ENCODE assay signal across 26 cellular contexts in the genomic region with DNA sequence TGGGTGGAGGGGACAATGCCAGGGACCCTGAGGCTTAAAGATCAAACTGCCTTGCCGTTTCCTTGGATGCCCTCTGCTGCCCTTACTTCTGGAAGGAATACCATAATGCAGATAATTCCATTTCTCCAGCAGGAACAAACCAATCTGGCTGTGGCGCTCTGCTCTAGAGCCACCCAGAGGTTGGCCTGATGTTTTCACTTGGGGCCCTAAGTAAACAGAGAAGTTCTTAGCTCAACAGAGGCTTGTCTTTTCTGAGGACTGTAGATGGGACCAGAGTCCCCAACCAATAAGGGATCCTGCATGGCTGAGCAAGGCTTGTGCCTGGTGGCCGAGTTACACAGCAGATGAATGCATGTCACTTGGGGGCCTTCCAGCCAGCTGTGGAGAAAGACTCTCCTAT.
"Had no signal": no experiment of that assay in that cellular context is flagged by ENCODE, and none has a peak within 500 bp of the region (broad histone marks: within the 10 kb centered on the region; RNA-seq: fewer than 3 reads in every experiment).

No MANE protein-coding gene starts in this region.

- H3K27me3 ChIP-seq: adrenal gland had no signal

- H3K4me1 ChIP-seq: SJSA1 had no signal

- H3K36me3 Mint-ChIP-seq: activated naive CD8-positive, alpha-beta T cell treated with anti-CD3 and anti-CD28 coated beads, Interleukin-2, amount 10 ng/mL, durations not matched to agents 7 days and 5 days had no signal

- H3K9me3 ChIP-seq: adrenal gland, SJSA1 had no signal

- H3K4me3 Mint-ChIP-seq: activated CD4-positive, alpha-beta memory T cell treated with anti-CD3 and anti-CD28 coated beads, Interleukin-2, amount 10 ng/mL, durations not matched to agents 7 days and 5 days; activated CD4-positive, alpha-beta T cell treated with anti-CD3 and anti-CD28 coated beads for 36 hours; activated naive CD4-positive, alpha-beta T cell treated with anti-CD3 and anti-CD28 coated beads for 36 hours; activated naive CD8-positive, alpha-beta T cell treated with anti-CD3 and anti-CD28 coated beads, Interleukin-2, amount 10 ng/mL, durations not matched to agents 7 days and 5 days; activated T-helper 17 cell treated with anti-CD3 and anti-CD28 coated beads, Interleukin-2, amount 50 U/mL, for 72 hours had no signal

- H3K9me3 Mint-ChIP-seq: activated CD4-positive, alpha-beta memory T cell treated with anti-CD3 and anti-CD28 coated beads, Interleukin-2, amount 10 ng/mL, durations not matched to agents 7 days and 5 days; activated naive CD4-positive, alpha-beta T cell treated with anti-CD3 and anti-CD28 coated beads for 36 hours; activated naive CD8-positive, alpha-beta T cell treated with anti-CD3 and anti-CD28 coated beads, Interleukin-2, amount 10 ng/mL, durations not matched to agents 7 days and 5 days had no signal

- H3K4me3 ChIP-seq: adrenal gland, SJSA1 had no signal

- ATAC-seq: activated CD4-positive, alpha-beta T cell treated with anti-CD3 and anti-CD28 coated beads for 36 hours; activated T-helper 17 cell treated with anti-CD3 and anti-CD28 coated beads, Interleukin-2, amount 50 U/mL, for 72 hours; PC-3 had no signal

- H3K4me1 Mint-ChIP-seq: activated CD4-positive, alpha-beta T cell treated with anti-CD3 and anti-CD28 coated beads for 36 hours; activated naive CD8-positive, alpha-beta T cell treated with anti-CD3 and anti-CD28 coated beads, Interleukin-2, amount 10 ng/mL, durations not matched to agents 7 days and 5 days; activated T-helper 17 cell treated with anti-CD3 and anti-CD28 coated beads, Interleukin-2, amount 50 U/mL, for 72 hours had no signal

- H3K27ac ChIP-seq: adrenal gland, SJSA1, WERI-Rb-1 had no signal

- H3K27ac Mint-ChIP-seq: activated CD4-positive, alpha-beta memory T cell treated with anti-CD3 and anti-CD28 coated beads, Interleukin-2, amount 10 ng/mL, durations not matched to agents 7 days and 5 days; activated CD4-positive, alpha-beta T cell treated with anti-CD3 and anti-CD28 coated beads for 36 hours; activated naive CD4-positive, alpha-beta T cell treated with anti-CD3 and anti-CD28 coated beads for 36 hours; activated naive CD8-positive, alpha-beta T cell treated with anti-CD3 and anti-CD28 coated beads, Interleukin-2, amount 10 ng/mL, durations not matched to agents 7 days and 5 days; activated T-helper 17 cell treated with anti-CD3 and anti-CD28 coated beads, Interleukin-2, amount 50 U/mL, for 72 hours had no signal

- H3K36me3 ChIP-seq: adrenal gland, SJSA1, WERI-Rb-1 had no signal

- DNase-seq: activated CD4-positive, alpha-beta memory T cell treated with anti-CD3 and anti-CD28 coated beads, Interleukin-2, amount 10 ng/mL, durations not matched to agents 7 days and 5 days; activated CD4-positive, alpha-beta T cell treated with anti-CD3 and anti-CD28 coated beads for 36 hours; activated CD4-positive, alpha-beta T cell treated with anti-CD3 and anti-CD28 coated beads, Interleukin-2, amount 50 U/mL, for 1 hour; activated gamma-delta T cell; activated naive CD4-positive, alpha-beta T cell treated with anti-CD3 and anti-CD28 coated beads for 36 hours; activated naive CD8-positive, alpha-beta T cell treated with anti-CD3 and anti-CD28 coated beads, Interleukin-2, amount 10 ng/mL, durations not matched to agents 7 days and 5 days; activated T-cell treated with anti-CD3 and anti-CD28 coated beads for 4 hours; activated T-cell treated with anti-CD3 and anti-CD28 coated beads, Interleukin-2, amount 50 U/mL, for 48 hours; anterior cingulate cortex; caudate nucleus; Kasumi-1; KBM-7; NCI-H1092; NCI-H1417 treated with DMSO at 0.1 percent for 48 hours; NCI-H1694; NCI-H2029; NCI-H345; NCI-H510A; NCI-H69; PC-3; SHP77; T-helper 1 cell; WERI-Rb-1 had no signal
